Comparison of ENCODE assay signal across 9 cellular contexts in the genomic region with DNA sequence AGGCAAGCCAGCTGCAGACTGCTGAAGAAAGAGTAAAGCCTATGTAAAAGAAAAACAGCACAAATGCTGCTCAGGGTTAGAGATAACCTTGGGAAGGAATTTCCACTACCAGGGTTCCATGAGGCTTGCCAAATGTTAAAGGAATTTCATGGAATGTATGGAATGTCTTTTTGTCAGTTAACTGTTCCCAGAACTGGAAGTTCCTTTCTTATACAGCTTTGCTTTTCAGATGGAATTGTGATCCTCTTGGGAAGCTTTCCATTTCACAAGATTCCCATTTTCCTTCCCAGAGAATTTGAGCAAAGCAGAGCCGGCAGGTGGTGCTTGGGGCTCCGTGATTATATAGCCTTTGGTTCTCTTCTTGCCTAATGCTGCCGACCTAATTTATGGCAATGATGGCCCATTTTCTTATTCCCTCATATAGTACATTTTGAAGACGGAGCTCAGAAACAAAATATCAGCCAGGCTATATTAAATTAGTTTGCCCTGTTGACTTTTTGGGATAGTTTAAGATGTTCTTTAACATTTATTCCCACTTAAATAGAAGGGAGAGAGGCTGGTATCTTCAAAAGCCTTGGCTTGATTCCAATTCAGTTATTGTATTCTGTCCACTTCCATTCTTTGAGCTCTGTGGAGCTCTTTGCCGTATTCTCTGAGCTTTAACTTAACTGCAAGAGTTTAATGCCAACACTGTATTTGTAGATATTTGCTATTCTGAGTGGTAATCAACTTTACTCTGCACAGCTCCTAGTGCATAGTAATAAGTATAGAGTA.
DNase-seq lines count a peak whose midpoint lies in the region; ATAC-seq and TF ChIP-seq lines count a peak whose summit lies in the region.
"Had no signal": no experiment of that assay in that cellular context is flagged by ENCODE, and none has a peak within 500 bp of the region (broad histone marks: within the 10 kb centered on the region; RNA-seq: fewer than 3 reads in every experiment).

No MANE protein-coding gene starts in this region.

- H3K4ac ChIP-seq in mesenchymal stem cell (ENCODE audit: low read depth in 1 of 2, low read length in 2 of 2), result no peak overlapping the region

- H3K9ac ChIP-seq in mesenchymal stem cell (ENCODE audit: low read length), result peak overlapping the region; percentile 12

- peaks cover 5% of the 10 kb centered on the region for H3K79me1 ChIP-seq in mesenchymal stem cell (replicated peaks; ENCODE audit: low read length, poor library complexity, severe bottlenecking)

- no peak overlapping the region for H3K27ac Mint-ChIP-seq in T-helper 2 cell treated with Interferon-gamma antibody and Interleukin-4, amounts not matched to agents 5 μg/mL and 100 μg/mL, for 36 hours
- no peak overlapping the region for H3K27ac Mint-ChIP-seq in CD4-positive, alpha-beta T cell

- DNase-seq in BJ (ENCODE audit: low read depth) (no peak), NCI-H1105 treated with DMSO at 0.1 percent for 48 hours (lab: John Stamatoyannopoulos, UW) (peak; percentile 86), dermis blood vessel endothelial cell (peak; percentile 91), mesenchymal stem cell (peak; percentile 47), caudate nucleus (lab: John Stamatoyannopoulos, UW) (no peak), HK-2 (ENCODE audit: unreplicated experiment) (no peak)
- DNase-seq in T-helper 2 cell treated with Interferon-gamma antibody and Interleukin-4, amounts not matched to agents 5 μg/mL and 100 μg/mL, for 36 hours (ENCODE audit: low spot score), result no peak
- DNase-seq in CD4-positive, alpha-beta T cell, result no peak
- DNase-seq: midbrain had no signal

- no peak overlapping the region for H3K18ac ChIP-seq in mesenchymal stem cell (ENCODE audit: low read depth in 1 of 2, low read length in 2 of 2)

- H2BK15ac ChIP-seq in mesenchymal stem cell (ENCODE audit: low read depth, poor library complexity, severe bottlenecking), result no peak overlapping the region

- peaks cover 4% of the 10 kb centered on the region for H3K36me3 Mint-ChIP-seq in T-helper 2 cell treated with Interferon-gamma antibody and Interleukin-4, amounts not matched to agents 5 μg/mL and 100 μg/mL, for 36 hours (ENCODE audit: low read depth)
- no peaks in the 10 kb centered on the region for H3K36me3 Mint-ChIP-seq in CD4-positive, alpha-beta T cell (ENCODE audit: low read depth)

- peaks cover 7% of the 10 kb centered on the region for H3K4me1 ChIP-seq in mesenchymal stem cell (ENCODE audit: control insufficient read depth, insufficient read depth, low read depth, low read length)

- no peaks in the 10 kb centered on the region for H3K9me3 Mint-ChIP-seq in T-helper 2 cell treated with Interferon-gamma antibody and Interleukin-4, amounts not matched to agents 5 μg/mL and 100 μg/mL, for 36 hours
- H3K9me3 Mint-ChIP-seq in CD4-positive, alpha-beta T cell, result no peaks in the 10 kb centered on the region

- no peaks in the 10 kb centered on the region for H3K27me3 Mint-ChIP-seq in T-helper 2 cell treated with Interferon-gamma antibody and Interleukin-4, amounts not matched to agents 5 μg/mL and 100 μg/mL, for 36 hours (ENCODE audit: low read depth)
- H3K27me3 Mint-ChIP-seq in CD4-positive, alpha-beta T cell, result no peaks in the 10 kb centered on the region

- H2AFZ ChIP-seq in mesenchymal stem cell (ENCODE audit: low read depth, low read length), result no peak overlapping the region

- intact Hi-C loops in CD4-positive, alpha-beta T cell (cut with DNase I, micrococcal nuclease), result no loop called here

- H3K36me3 ChIP-seq in BJ (ENCODE audit: control insufficient read depth, insufficient read depth, low read length), result no peaks in the 10 kb centered on the region
- H3K36me3 ChIP-seq in mesenchymal stem cell (ENCODE audit: control insufficient read depth in 1 of 2, insufficient read depth in 2 of 2, low read depth in 1 of 2, low read length in 2 of 2), result no peaks in the 10 kb centered on the region

- H2BK5ac ChIP-seq in mesenchymal stem cell (ENCODE audit: low read depth, low read length, poor library complexity, severe bottlenecking), result no peak overlapping the region

- H3K4me3 Mint-ChIP-seq in T-helper 2 cell treated with Interferon-gamma antibody and Interleukin-4, amounts not matched to agents 5 μg/mL and 100 μg/mL, for 36 hours, result no peak overlapping the region
- H3K4me3 Mint-ChIP-seq in CD4-positive, alpha-beta T cell, result no peak overlapping the region

- 3% methylated on average over 3 of the region's 5 CpGs for WGBS in mesenchymal stem cell

- no peak overlapping the region for H2BK120ac ChIP-seq in mesenchymal stem cell (ENCODE audit: low read depth, low read length)

- no peak overlapping the region for H2AK5ac ChIP-seq in mesenchymal stem cell (ENCODE audit: low read length, severe bottlenecking)

- H3K27me3 ChIP-seq in BJ (ENCODE audit: control insufficient read depth, insufficient read depth, low read length), result no peaks in the 10 kb centered on the region
- no peaks in the 10 kb centered on the region for H3K27me3 ChIP-seq in mesenchymal stem cell (ENCODE audit: control insufficient read depth in 1 of 2, insufficient read depth in 1 of 2, low read length in 2 of 2)
- H3K27me3 ChIP-seq in CD4-positive, alpha-beta T cell (ENCODE audit: control insufficient read depth, insufficient read depth, low read length), result no peaks in the 10 kb centered on the region

- no peak for ATAC-seq in CD4-positive, alpha-beta T cell (ENCODE audit: poor library complexity)

- TF ChIP-seq CTCF in BJ (IDR thresholded peaks at IDR 0.05; ENCODE audit: insufficient read depth, low read depth, low read length), result peak; percentile 15; the same call in 1 of the 2 replicates
- no peak for TF ChIP-seq CTCF in CD4-positive, alpha-beta T cell (IDR thresholded peaks at IDR 0.05)

- H4K8ac ChIP-seq in mesenchymal stem cell (ENCODE audit: low read length), result no peak overlapping the region

- peaks cover 25% of the 10 kb centered on the region for H3K4me1 Mint-ChIP-seq in T-helper 2 cell treated with Interferon-gamma antibody and Interleukin-4, amounts not matched to agents 5 μg/mL and 100 μg/mL, for 36 hours (ENCODE audit: low read depth)
- peaks cover 9% of the 10 kb centered on the region for H3K4me1 Mint-ChIP-seq in CD4-positive, alpha-beta T cell (ENCODE audit: low read depth)

- POLR2A ChIA-PET in BJ (lab: Charles Lee), result no interaction called here
- POLR2A ChIA-PET in CD4-positive, alpha-beta T cell (lab: Charles Lee), result interaction anchor here (0.7 kb wide), 1 partner anchor 158 kb away, joined by 3 read pairs; no protein-coding TSS in a partner anchor

- H2BK12ac ChIP-seq in mesenchymal stem cell (ENCODE audit: low read length in 2 of 2), result no peak overlapping the region

- H3K4me3 ChIP-seq in BJ (ENCODE audit: low read depth, low read length), result no peak overlapping the region
- peak overlapping the region in 1 of 2 experiments; percentile 24 for H3K4me3 ChIP-seq in mesenchymal stem cell (ENCODE audit: insufficient read depth in 1 of 2, low read depth in 1 of 2, low read length in 2 of 2)

- H3K9me3 ChIP-seq in mesenchymal stem cell (ENCODE audit: control insufficient read depth, low read length), result no peaks in the 10 kb centered on the region
- no peaks in the 10 kb centered on the region for H3K9me3 ChIP-seq in CD4-positive, alpha-beta T cell (ENCODE audit: control insufficient read depth, low read length)

- H3K14ac ChIP-seq in mesenchymal stem cell (ENCODE audit: low read length in 2 of 2), result no peak overlapping the region

- H3K23ac ChIP-seq in mesenchymal stem cell (ENCODE audit: low read length in 2 of 2), result no peak overlapping the region

- H3K27ac ChIP-seq in mesenchymal stem cell (ENCODE audit: low read length, poor library complexity, severe bottlenecking) (peak overlapping the region; percentile 41), caudate nucleus (ENCODE audit: low read depth, low read length) (no peak overlapping the region)
- H3K27ac ChIP-seq in CD4-positive, alpha-beta T cell (ENCODE audit: low read depth, low read length), result no peak overlapping the region

- CTCF ChIA-PET in BJ (lab: Yijun Ruan, JAX), result interaction anchor here (0.9 to 1.2 kb wide), 3 partner anchors 52 to 80 kb away, joined by 3 to 4 read pairs (median 3); no protein-coding TSS in a partner anchor
- CTCF ChIA-PET in CD4-positive, alpha-beta T cell (lab: Charles Lee), result interaction anchor here (1.1 kb wide), 1 partner anchor 164 kb away, joined by 5 read pairs; no protein-coding TSS in a partner anchor

- H3K4me2 ChIP-seq in mesenchymal stem cell (ENCODE audit: low read length, poor library complexity, severe bottlenecking), result peak overlapping the region; percentile 4

- no peak overlapping the region for H4K91ac ChIP-seq in mesenchymal stem cell (ENCODE audit: low read length)

Comparison
In these comparisons a context has a peak if more than half of its experiments do, and no peak if none do; other contexts are left out.
1. DNase-seq: peak in NCI-H1105 treated with DMSO at 0.1 percent for 48 hours (single experiment), dermis blood vessel endothelial cell (single experiment) and mesenchymal stem cell (single experiment); none in BJ (single experiment), T-helper 2 cell treated with Interferon-gamma antibody and Interleukin-4, amounts not matched to agents 5 μg/mL and 100 μg/mL, for 36 hours (single experiment), CD4-positive, alpha-beta T cell (0 of 10), caudate nucleus (0 of 61) and HK-2 (single experiment).